In the genomic region with DNA sequence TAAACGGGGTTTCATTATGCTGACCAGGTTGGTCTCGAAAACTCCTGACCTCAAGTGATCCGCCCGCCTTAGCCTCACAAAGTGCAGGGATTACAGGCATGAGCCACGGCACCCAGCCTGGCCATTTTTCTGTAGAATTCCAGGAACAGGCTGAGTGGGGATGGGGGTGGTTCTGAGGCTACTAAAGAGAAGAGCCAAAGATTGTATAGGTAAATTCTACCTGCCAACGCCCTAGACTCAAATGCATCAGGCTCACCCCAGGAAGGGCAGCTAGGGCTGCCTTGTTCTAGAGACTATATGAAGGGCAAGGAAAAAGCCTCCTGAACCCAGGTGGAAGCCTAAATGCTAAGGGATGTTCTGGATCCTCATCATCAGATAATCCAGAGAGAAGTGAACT, we compare ENCODE assay signal across 19 cellular contexts. TPM values are rescaled to one million over a fixed set of nuclear protein-coding genes. Genes with fewer than 3 reads are reported as not detected.
A peak's percentile ranks its signal among the peaks of the same experiment; 100 is the strongest.
DNase-seq lines count a peak whose midpoint lies in the region; ATAC-seq and TF ChIP-seq lines count a peak whose summit lies in the region.
"Had no signal": no experiment of that assay in that cellular context is flagged by ENCODE, and none has a peak within 500 bp of the region (broad histone marks: within the 10 kb centered on the region; RNA-seq: fewer than 3 reads in every experiment).

No MANE protein-coding gene starts in this region.

- H3K4me1 ChIP-seq in esophagus muscularis mucosa, result peaks cover 13 to 16% (median 15%) of the 10 kb centered on the region in 4 donors
- H3K4me1 ChIP-seq: gastrocnemius medialis had no signal

- H3K4me1 Mint-ChIP-seq in T-helper 17 cell, result peaks cover 21% of the 10 kb centered on the region
- peaks cover 28% of the 10 kb centered on the region for H3K4me1 Mint-ChIP-seq in stimulated activated effector memory CD8-positive, alpha-beta T cell treated with anti-CD3 and anti-CD28 coated beads, Interleukin-12 subunit alpha, Interleukin-12 subunit beta, amount 100 ng/mL, for 72 hours

- no peaks in the 10 kb centered on the region for H3K9me3 ChIP-seq in T-helper 17 cell (ENCODE audit: control insufficient read depth, low read length, poor library complexity, severe bottlenecking)
- H3K9me3 ChIP-seq in esophagus muscularis mucosa, result no peaks in the 10 kb centered on the region
- H3K9me3 ChIP-seq: gastrocnemius medialis, upper lobe of right lung had no signal

- H3K4me3 ChIP-seq in esophagus muscularis mucosa, result no peak overlapping the region
- H3K4me3 ChIP-seq: upper lobe of right lung had no signal

- H3K36me3 Mint-ChIP-seq in T-helper 17 cell (ENCODE audit: low read depth), result peaks cover under 1% of the 10 kb centered on the region
- no peaks in the 10 kb centered on the region for H3K36me3 Mint-ChIP-seq in stimulated activated effector memory CD8-positive, alpha-beta T cell treated with anti-CD3 and anti-CD28 coated beads, Interleukin-12 subunit alpha, Interleukin-12 subunit beta, amount 100 ng/mL, for 72 hours

- H3K27ac Mint-ChIP-seq in T-helper 17 cell, result peak overlapping the region; percentile 93
- no peak overlapping the region for H3K27ac Mint-ChIP-seq in stimulated activated effector memory CD8-positive, alpha-beta T cell treated with anti-CD3 and anti-CD28 coated beads, Interleukin-12 subunit alpha, Interleukin-12 subunit beta, amount 100 ng/mL, for 72 hours

- no peak overlapping the region for H3K27ac ChIP-seq in esophagus muscularis mucosa (replicated peaks in 1 of 4)
- H3K27ac ChIP-seq: gastrocnemius medialis, upper lobe of right lung had no signal

- no peak for TF ChIP-seq CTCF in esophagus muscularis mucosa (IDR thresholded peaks at IDR 0.05)

- peak; percentile 40 for DNase-seq in activated CD8-positive, alpha-beta memory T cell treated with anti-CD3 and anti-CD28 coated beads for 24 hours
- DNase-seq in activated CD8-positive, alpha-beta memory T cell treated with anti-CD3 and anti-CD28 coated beads, Interleukin-2, amount 50 U/mL, for 4 hours, result no peak
- DNase-seq in T-helper 17 cell (no peak), esophagus muscularis mucosa (ENCODE audit: extremely low spot score) (peak; percentile 45), dermis blood vessel endothelial cell (no peak)
- DNase-seq in stimulated activated effector memory CD8-positive, alpha-beta T cell treated with anti-CD3 and anti-CD28 coated beads, Interleukin-12 subunit alpha, Interleukin-12 subunit beta, amount 100 ng/mL, for 72 hours (ENCODE audit: low spot score in 2 of 2), result peak in 1 of 2 donors; percentile 44
- DNase-seq: amygdala, gastrocnemius medialis, NCI-H187 treated with DMSO at 0.1 percent for 48 hours, occipital lobe, upper lobe of right lung had no signal

- no peaks in the 10 kb centered on the region for H3K36me3 ChIP-seq in esophagus muscularis mucosa
- H3K36me3 ChIP-seq: gastrocnemius medialis, upper lobe of right lung had no signal

- H3K4me3 Mint-ChIP-seq in T-helper 17 cell, result peak overlapping the region; percentile 96
- H3K4me3 Mint-ChIP-seq in stimulated activated effector memory CD8-positive, alpha-beta T cell treated with anti-CD3 and anti-CD28 coated beads, Interleukin-12 subunit alpha, Interleukin-12 subunit beta, amount 100 ng/mL, for 72 hours, result peak overlapping the region; percentile 93

- no peak for TF ChIP-seq EP300 in esophagus muscularis mucosa (IDR thresholded peaks at IDR 0.05)

- intact Hi-C loops in esophagus muscularis mucosa (cut with DNase I), result loop anchor here (5.0 kb wide), 1 partner anchor 48 kb away; no protein-coding TSS in a partner anchor

- WGBS in esophagus muscularis mucosa, result 95% methylated on average over 6 of the region's 6 CpGs

- H3K9me3 Mint-ChIP-seq in stimulated activated effector memory CD8-positive, alpha-beta T cell treated with anti-CD3 and anti-CD28 coated beads, Interleukin-12 subunit alpha, Interleukin-12 subunit beta, amount 100 ng/mL, for 72 hours, result no peaks in the 10 kb centered on the region

- ATAC-seq in T-helper 17 cell, result no peak
- ATAC-seq in stimulated activated effector memory CD8-positive, alpha-beta T cell treated with anti-CD3 and anti-CD28 coated beads, Interleukin-12 subunit alpha, Interleukin-12 subunit beta, amount 100 ng/mL, for 72 hours, result no peak
- ATAC-seq in HG03097 (IDR thresholded peaks at IDR 0.05; ENCODE audit: low FRiP score, unreplicated experiment), result no peak
- ATAC-seq in HG02852 (IDR thresholded peaks at IDR 0.05; ENCODE audit: unreplicated experiment), result no peak
- ATAC-seq: gastrocnemius medialis had no signal

- no peak for TF ChIP-seq POLR2A in esophagus muscularis mucosa (IDR thresholded peaks at IDR 0.05; ENCODE audit: low read depth)

- peaks cover 0 to 26% (median 4%) of the 10 kb centered on the region in 4 donors for H3K27me3 ChIP-seq in esophagus muscularis mucosa

- H3K27me3 Mint-ChIP-seq in T-helper 17 cell, result peaks cover 10% of the 10 kb centered on the region

RNA-seq across cellular contexts. Expression of a gene that starts 1.6 kb away (rescaled TPM):
- total RNA-seq in T-helper 17 cell (not detected), esophagus muscularis mucosa (not detected), dermis blood vessel endothelial cell (not detected in 2 replicates)
- total RNA-seq: chondrocyte, G401, gastrocnemius medialis, H4, mammary epithelial cell, NCI-H460, occipital lobe, SK-MEL-5, upper lobe of right lung had no signal

RNA-seq across cellular contexts. Expression of a gene that starts 17.5 kb away (rescaled TPM):
- total RNA-seq in T-helper 17 cell (under 1 TPM in 1 of 2 donors, not detected in 1; 0.44 TPM), esophagus muscularis mucosa (under 1 TPM in 2 of 4 donors, not detected in 2; 0.17 to 0.34 TPM), dermis blood vessel endothelial cell (under 0.01 and 0.09 TPM in 2 replicates)
- total RNA-seq: chondrocyte, G401, gastrocnemius medialis, H4, mammary epithelial cell, NCI-H460, occipital lobe, SK-MEL-5 had no signal

Comparison
In these comparisons a context has a peak if more than half of its experiments do, and no peak if none do; other contexts are left out.
1. DNase-seq: peak in activated CD8-positive, alpha-beta memory T cell treated with anti-CD3 and anti-CD28 coated beads for 24 hours (single experiment) and esophagus muscularis mucosa (single experiment); none in activated CD8-positive, alpha-beta memory T cell treated with anti-CD3 and anti-CD28 coated beads, Interleukin-2, amount 50 U/mL, for 4 hours (single experiment), T-helper 17 cell (0 of 3) and dermis blood vessel endothelial cell (single experiment).